ENCODE assay signal across 1 cellular context in the genomic region with DNA sequence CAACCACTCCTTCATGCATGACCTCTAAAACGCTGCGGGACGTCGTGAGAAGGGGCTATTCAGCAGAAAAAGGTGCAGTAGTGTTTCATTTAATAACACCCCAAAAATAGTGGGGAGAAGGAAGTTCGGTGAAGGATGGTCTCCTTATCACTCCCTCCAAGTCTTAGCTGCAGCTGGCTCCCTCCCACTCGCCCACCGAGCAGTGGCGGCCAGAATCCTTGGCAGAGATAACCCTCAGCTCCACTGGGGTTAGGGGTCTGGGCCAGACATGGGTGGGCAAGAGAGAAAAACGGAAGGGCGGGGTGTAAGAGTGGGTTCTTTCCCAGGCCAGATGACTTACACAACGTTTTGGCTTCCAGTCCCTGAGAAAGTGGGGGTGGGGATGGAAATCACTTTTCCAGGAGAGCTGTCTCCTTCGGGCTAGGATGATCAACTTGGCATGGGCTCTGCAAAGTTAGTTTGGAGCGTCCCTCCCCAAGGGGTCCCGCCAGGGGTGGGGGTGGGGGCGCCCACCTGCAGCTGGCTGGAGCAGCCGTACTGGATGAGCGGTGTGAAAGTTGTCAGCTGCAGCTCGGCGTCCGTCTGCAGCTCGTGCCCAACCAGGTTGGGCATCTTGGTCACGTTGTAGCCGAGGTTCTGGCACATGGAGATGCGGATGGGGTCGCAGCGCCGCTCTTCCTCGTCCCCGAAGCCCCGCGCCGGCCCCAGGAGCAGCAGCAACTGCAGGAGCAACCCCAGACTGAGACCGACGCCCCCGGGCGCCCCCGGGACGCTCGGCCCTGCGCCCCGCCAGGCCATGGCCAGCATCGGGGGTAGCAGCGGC.
TF ChIP-seq lines count a peak whose summit lies in the region.

No MANE protein-coding gene starts in this region.

TF ChIP-seq in HepG2, 621 proteins besides CTCF, POLR2A, EP300 and RAD21 (continues in another document):
- no peak for TF ChIP-seq GATAD1 (CRISPR knock-in tag; IDR thresholded peaks at IDR 0.05)
- no peak for TF ChIP-seq ZNF883 (CRISPR knock-in tag; IDR thresholded peaks at IDR 0.05; ENCODE audit: not compliant biosample characterization)
- no peak for TF ChIP-seq NR3C1 (CRISPR knock-in tag; IDR thresholded peaks at IDR 0.05)
- TF ChIP-seq ZSCAN9 (CRISPR knock-in tag; IDR thresholded peaks at IDR 0.05; ENCODE audit: borderline replicate concordance), result 0 out of 2 replicates have a peak, but pooled peaks have one; percentile 13
- no peak for TF ChIP-seq MXI1 (IDR thresholded peaks at IDR 0.05; ENCODE audit: borderline replicate concordance, low read depth, low read length)
- TF ChIP-seq ZC3H4 (CRISPR knock-in tag; IDR thresholded peaks at IDR 0.05; ENCODE audit: borderline replicate concordance), result no peak
- peak; percentile 25; the same call in 1 of the 2 replicates for TF ChIP-seq CENPT (CRISPR knock-in tag; IDR thresholded peaks at IDR 0.05; ENCODE audit: low read depth)
- no peak for TF ChIP-seq MTF2 (CRISPR knock-in tag; IDR thresholded peaks at IDR 0.05; ENCODE audit: borderline replicate concordance)
- TF ChIP-seq ZNF44 (CRISPR knock-in tag; IDR thresholded peaks at IDR 0.05), result no peak
- no peak; the same call in 1 of the 2 replicates for TF ChIP-seq ARNT2 (CRISPR knock-in tag; IDR thresholded peaks at IDR 0.05; ENCODE audit: low read depth)
- no peak for TF ChIP-seq DR1 (CRISPR knock-in tag; IDR thresholded peaks at IDR 0.05)
- no peak for TF ChIP-seq KAT8 (CRISPR knock-in tag; IDR thresholded peaks at IDR 0.05)
- no peak for TF ChIP-seq ZFAT (CRISPR knock-in tag; conservative IDR thresholded peaks at IDR 0.05)
- TF ChIP-seq FOSL1 (CRISPR knock-in tag; IDR thresholded peaks at IDR 0.05; ENCODE audit: borderline replicate concordance), result no peak
- TF ChIP-seq ATAD3A (CRISPR knock-in tag; IDR thresholded peaks at IDR 0.05), result no peak
- TF ChIP-seq MIXL1 (CRISPR knock-in tag; IDR thresholded peaks at IDR 0.05), result no peak
- TF ChIP-seq, protein P1, sequence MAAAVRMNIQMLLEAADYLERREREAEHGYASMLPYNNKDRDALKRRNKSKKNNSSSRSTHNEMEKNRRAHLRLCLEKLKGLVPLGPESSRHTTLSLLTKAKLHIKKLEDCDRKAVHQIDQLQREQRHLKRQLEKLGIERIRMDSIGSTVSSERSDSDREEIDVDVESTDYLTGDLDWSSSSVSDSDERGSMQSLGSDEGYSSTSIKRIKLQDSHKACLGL (CRISPR knock-in tag; IDR thresholded peaks at IDR 0.05), result no peak
- no peak for TF ChIP-seq STAT5B (CRISPR knock-in tag; IDR thresholded peaks at IDR 0.05)
- no peak for TF ChIP-seq ZNF790 (CRISPR knock-in tag; IDR thresholded peaks at IDR 0.05; ENCODE audit: borderline replicate concordance)
- peak; percentile 53 for TF ChIP-seq SAP130 (CRISPR knock-in tag; IDR thresholded peaks at IDR 0.05; ENCODE audit: low read depth)
- TF ChIP-seq, protein P2, sequence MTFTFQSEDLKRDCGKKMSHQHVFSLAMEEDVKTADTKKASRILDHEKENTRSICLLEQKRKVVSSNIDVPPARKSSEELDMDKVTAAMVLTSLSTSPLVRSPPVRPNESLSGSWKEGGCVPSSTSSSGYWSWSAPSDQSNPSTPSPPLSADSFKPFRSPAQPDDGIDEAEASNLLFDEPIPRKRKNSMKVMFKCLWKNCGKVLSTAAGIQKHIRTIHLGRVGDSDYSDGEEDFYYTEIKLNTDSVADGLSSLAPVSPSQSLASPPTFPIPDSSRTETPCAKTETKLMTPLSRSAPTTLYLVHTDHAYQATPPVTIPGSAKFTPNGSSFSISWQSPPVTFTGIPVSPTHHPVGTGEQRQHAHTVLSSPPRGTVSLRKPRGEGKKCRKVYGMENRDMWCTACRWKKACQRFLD (CRISPR knock-in tag; IDR thresholded peaks at IDR 0.05; ENCODE audit: borderline replicate concordance), result no peak
- TF ChIP-seq NR2F2 (IDR thresholded peaks at IDR 0.05; ENCODE audit: borderline replicate concordance, low read depth), result no peak
- no peak for TF ChIP-seq PTBP1 (IDR thresholded peaks at IDR 0.05; ENCODE audit: low read depth, low read length, poor library complexity, severe bottlenecking)
- no peak for TF ChIP-seq FLYWCH1 (CRISPR knock-in tag; IDR thresholded peaks at IDR 0.05)
- TF ChIP-seq, protein P3, sequence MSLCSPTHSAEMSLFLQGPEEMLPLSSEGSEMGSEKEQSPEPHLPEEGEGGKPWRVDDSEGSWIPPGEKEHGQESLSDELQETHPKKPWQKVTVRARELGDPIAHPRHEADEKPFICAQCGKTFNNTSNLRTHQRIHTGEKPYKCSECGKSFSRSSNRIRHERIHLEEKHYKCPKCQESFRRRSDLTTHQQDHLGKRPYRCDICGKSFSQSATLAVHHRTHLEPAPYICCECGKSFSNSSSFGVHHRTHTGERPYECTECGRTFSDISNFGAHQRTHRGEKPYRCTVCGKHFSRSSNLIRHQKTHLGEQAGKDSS (CRISPR knock-in tag; IDR thresholded peaks at IDR 0.05; ENCODE audit: borderline replicate concordance, low read depth), result no peak
- TF ChIP-seq CBX5 (CRISPR knock-in tag; IDR thresholded peaks at IDR 0.05; ENCODE audit: borderline replicate concordance), result no peak
- TF ChIP-seq, protein P4, sequence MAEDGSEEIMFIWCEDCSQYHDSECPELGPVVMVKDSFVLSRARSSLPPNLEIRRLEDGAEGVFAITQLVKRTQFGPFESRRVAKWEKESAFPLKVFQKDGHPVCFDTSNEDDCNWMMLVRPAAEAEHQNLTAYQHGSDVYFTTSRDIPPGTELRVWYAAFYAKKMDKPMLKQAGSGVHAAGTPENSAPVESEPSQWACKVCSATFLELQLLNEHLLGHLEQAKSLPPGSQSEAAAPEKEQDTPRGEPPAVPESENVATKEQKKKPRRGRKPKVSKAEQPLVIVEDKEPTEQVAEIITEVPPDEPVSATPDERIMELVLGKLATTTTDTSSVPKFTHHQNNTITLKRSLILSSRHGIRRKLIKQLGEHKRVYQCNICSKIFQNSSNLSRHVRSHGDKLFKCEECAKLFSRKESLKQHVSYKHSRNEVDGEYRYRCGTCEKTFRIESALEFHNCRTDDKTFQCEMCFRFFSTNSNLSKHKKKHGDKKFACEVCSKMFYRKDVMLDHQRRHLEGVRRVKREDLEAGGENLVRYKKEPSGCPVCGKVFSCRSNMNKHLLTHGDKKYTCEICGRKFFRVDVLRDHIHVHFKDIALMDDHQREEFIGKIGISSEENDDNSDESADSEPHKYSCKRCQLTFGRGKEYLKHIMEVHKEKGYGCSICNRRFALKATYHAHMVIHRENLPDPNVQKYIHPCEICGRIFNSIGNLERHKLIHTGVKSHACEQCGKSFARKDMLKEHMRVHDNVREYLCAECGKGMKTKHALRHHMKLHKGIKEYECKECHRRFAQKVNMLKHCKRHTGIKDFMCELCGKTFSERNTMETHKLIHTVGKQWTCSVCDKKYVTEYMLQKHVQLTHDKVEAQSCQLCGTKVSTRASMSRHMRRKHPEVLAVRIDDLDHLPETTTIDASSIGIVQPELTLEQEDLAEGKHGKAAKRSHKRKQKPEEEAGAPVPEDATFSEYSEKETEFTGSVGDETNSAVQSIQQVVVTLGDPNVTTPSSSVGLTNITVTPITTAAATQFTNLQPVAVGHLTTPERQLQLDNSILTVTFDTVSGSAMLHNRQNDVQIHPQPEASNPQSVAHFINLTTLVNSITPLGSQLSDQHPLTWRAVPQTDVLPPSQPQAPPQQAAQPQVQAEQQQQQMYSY (CRISPR knock-in tag; IDR thresholded peaks at IDR 0.05), result 0 out of 2 replicates have a peak, but pooled peaks have one; percentile 69
- TF ChIP-seq FOSL2 (CRISPR knock-in tag; IDR thresholded peaks at IDR 0.05), result no peak
- TF ChIP-seq ZEB1 (IDR thresholded peaks at IDR 0.05; ENCODE audit: insufficient replicate concordance, low read depth), result no peak
- peak; percentile 48; the same call in 1 of the 2 replicates for TF ChIP-seq GABPB1 (CRISPR knock-in tag; IDR thresholded peaks at IDR 0.05)
- TF ChIP-seq PAXIP1 (CRISPR knock-in tag; conservative IDR thresholded peaks at IDR 0.05), result peak; percentile 34; the same call in 1 of the 2 replicates
- TF ChIP-seq ETS1 (CRISPR knock-in tag; IDR thresholded peaks at IDR 0.05), result 0 out of 2 replicates have a peak, but pooled peaks have one; percentile 65
- TF ChIP-seq ZNF431 (CRISPR knock-in tag; IDR thresholded peaks at IDR 0.05; ENCODE audit: borderline replicate concordance, low read depth), result no peak
- TF ChIP-seq SOX6 (IDR thresholded peaks at IDR 0.05), result no peak
- TF ChIP-seq SOX6 (CRISPR knock-in tag; IDR thresholded peaks at IDR 0.05), result no peak
- no peak for TF ChIP-seq JUN (CRISPR knock-in tag; IDR thresholded peaks at IDR 0.05)
- TF ChIP-seq ASH2L (IDR thresholded peaks at IDR 0.05; ENCODE audit: insufficient read length, low read depth, low read length), result no peak
- 0 out of 2 replicates have a peak, but pooled peaks have one; percentile 27 for TF ChIP-seq ZNF280D (CRISPR knock-in tag; IDR thresholded peaks at IDR 0.05)
- no peak for TF ChIP-seq CHD2 (IDR thresholded peaks at IDR 0.05; ENCODE audit: low read depth, low read length)
- no peak for TF ChIP-seq NCOA1 (CRISPR knock-in tag; IDR thresholded peaks at IDR 0.05)
- TF ChIP-seq ZNF549 (CRISPR knock-in tag; IDR thresholded peaks at IDR 0.05), result no peak; the same call in 1 of the 2 replicates
- TF ChIP-seq, protein P5, sequence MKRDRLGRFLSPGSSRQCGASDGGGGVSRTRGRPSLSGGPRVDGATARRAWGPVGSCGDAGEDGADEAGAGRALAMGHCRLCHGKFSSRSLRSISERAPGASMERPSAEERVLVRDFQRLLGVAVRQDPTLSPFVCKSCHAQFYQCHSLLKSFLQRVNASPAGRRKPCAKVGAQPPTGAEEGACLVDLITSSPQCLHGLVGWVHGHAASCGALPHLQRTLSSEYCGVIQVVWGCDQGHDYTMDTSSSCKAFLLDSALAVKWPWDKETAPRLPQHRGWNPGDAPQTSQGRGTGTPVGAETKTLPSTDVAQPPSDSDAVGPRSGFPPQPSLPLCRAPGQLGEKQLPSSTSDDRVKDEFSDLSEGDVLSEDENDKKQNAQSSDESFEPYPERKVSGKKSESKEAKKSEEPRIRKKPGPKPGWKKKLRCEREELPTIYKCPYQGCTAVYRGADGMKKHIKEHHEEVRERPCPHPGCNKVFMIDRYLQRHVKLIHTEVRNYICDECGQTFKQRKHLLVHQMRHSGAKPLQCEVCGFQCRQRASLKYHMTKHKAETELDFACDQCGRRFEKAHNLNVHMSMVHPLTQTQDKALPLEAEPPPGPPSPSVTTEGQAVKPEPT (CRISPR knock-in tag; IDR thresholded peaks at IDR 0.05; ENCODE audit: low read depth), result no peak
- no peak for TF ChIP-seq CBFB (CRISPR knock-in tag; IDR thresholded peaks at IDR 0.05)
- TF ChIP-seq SMAD9 (CRISPR knock-in tag; IDR thresholded peaks at IDR 0.05), result no peak
- TF ChIP-seq ZNF713 (CRISPR knock-in tag; IDR thresholded peaks at IDR 0.05), result no peak
- 0 out of 2 replicates have a peak, but pooled peaks have one; percentile 35 for TF ChIP-seq IRX3 (CRISPR knock-in tag; IDR thresholded peaks at IDR 0.05; ENCODE audit: borderline replicate concordance, low read depth)
- TF ChIP-seq ZNF672 (CRISPR knock-in tag; IDR thresholded peaks at IDR 0.05), result no peak
- 0 out of 2 replicates have a peak, but pooled peaks have one; percentile 26 for TF ChIP-seq MED1 (CRISPR knock-in tag; IDR thresholded peaks at IDR 0.05)
